12 cellular contexts compared by ENCODE assay signal in genomic region chr15:62779041-62779810, GRCh38.
DNase-seq lines count a peak whose midpoint lies in the region; ATAC-seq and TF ChIP-seq lines count a peak whose summit lies in the region.
"Had no signal": no experiment of that assay in that cellular context is flagged by ENCODE, and none has a peak within 500 bp of the region (broad histone marks: within the 10 kb centered on the region; RNA-seq: fewer than 3 reads in every experiment).

No MANE protein-coding gene starts in this region.

- no peak overlapping the region for H3K9ac ChIP-seq in fibroblast of lung (ENCODE audit: insufficient read depth, low read length)

- H3K9me3 ChIP-seq in fibroblast of lung (ENCODE audit: control insufficient read depth, insufficient read depth, low read depth, low read length) = no peaks in the 10 kb centered on the region
- no peaks in the 10 kb centered on the region for H3K9me3 ChIP-seq in osteoblast (ENCODE audit: low read depth, low read length)

- H3K4me1 Mint-ChIP-seq in natural killer cell treated with Interleukin-12 subunit alpha and Interleukin-12 subunit beta and Interleukin-15 and Interleukin-18, amount 100 ng/mL, for 72 hours (ENCODE audit: low read depth in 2 of 2) = no peaks in the 10 kb centered on the region
- H3K4me1 Mint-ChIP-seq: activated naive CD8-positive, alpha-beta T cell treated with anti-CD3 and anti-CD28 coated beads, Interleukin-2, amount 50 U/mL, for 24 hours had no signal

- TF ChIP-seq CTCF in fibroblast of lung (conservative IDR thresholded peaks at IDR 0.05 in 1 of 2, IDR thresholded peaks at IDR 0.05 in 1 of 2; ENCODE audit: low read depth in 1 of 2, low read length in 2 of 2) (no peak), osteoblast (IDR thresholded peaks at IDR 0.05; ENCODE audit: extremely low read depth, low read depth, low read length) (no peak)

- no peak overlapping the region for H2AFZ ChIP-seq in fibroblast of lung (ENCODE audit: low read length)
- no peak overlapping the region for H2AFZ ChIP-seq in osteoblast (ENCODE audit: low read length)

- H3K79me2 ChIP-seq in fibroblast of lung (ENCODE audit: control insufficient read depth, insufficient read depth, low read length) = no peaks in the 10 kb centered on the region
- H3K79me2 ChIP-seq in osteoblast (ENCODE audit: insufficient read depth, low read length) = no peaks in the 10 kb centered on the region

- H3K27ac ChIP-seq in fibroblast of lung (ENCODE audit: insufficient read depth, low read length) (no peak overlapping the region), osteoblast (ENCODE audit: low read depth, low read length) (peak overlapping the region; percentile 82)
- H3K27ac ChIP-seq: C4-2B had no signal

- H3K36me3 ChIP-seq in fibroblast of lung (ENCODE audit: control insufficient read depth, insufficient read depth, low read length) (no peaks in the 10 kb centered on the region), osteoblast (ENCODE audit: insufficient read depth, low read length) (peaks cover under 1% of the 10 kb centered on the region)

- H3K27ac Mint-ChIP-seq in natural killer cell treated with Interleukin-12 subunit alpha and Interleukin-12 subunit beta and Interleukin-15 and Interleukin-18, amount 100 ng/mL, for 72 hours = no peak overlapping the region
- H3K27ac Mint-ChIP-seq: activated naive CD8-positive, alpha-beta T cell treated with anti-CD3 and anti-CD28 coated beads, Interleukin-2, amount 50 U/mL, for 24 hours; T-helper 2 cell treated with Interferon-gamma antibody and Interleukin-4, amounts not matched to agents 5 μg/mL and 100 μg/mL, for 36 hours had no signal

- no peak overlapping the region for H3K4me3 ChIP-seq in fibroblast of lung (replicated peaks in 1 of 4; ENCODE audit: control extremely low read depth in 1 of 4, insufficient read depth in 1 of 4, low read depth in 3 of 4, low read length in 4 of 4)
- H3K4me3 ChIP-seq in osteoblast (ENCODE audit: insufficient read depth, low read length) = no peak overlapping the region

- H3K4me1 ChIP-seq in fibroblast of lung (ENCODE audit: control insufficient read depth, extremely low read depth, insufficient read depth, low read length) = peaks cover 14% of the 10 kb centered on the region
- H3K4me1 ChIP-seq in osteoblast (ENCODE audit: insufficient read depth, low read length) = peaks cover 64% of the 10 kb centered on the region

- peaks cover 0 to 5% of the 10 kb centered on the region in 2 donors for H3K27me3 Mint-ChIP-seq in natural killer cell treated with Interleukin-12 subunit alpha and Interleukin-12 subunit beta and Interleukin-15 and Interleukin-18, amount 100 ng/mL, for 72 hours
- H3K27me3 Mint-ChIP-seq: activated naive CD8-positive, alpha-beta T cell treated with anti-CD3 and anti-CD28 coated beads, Interleukin-2, amount 50 U/mL, for 24 hours had no signal

- H3K27me3 ChIP-seq in fibroblast of lung (ENCODE audit: control insufficient read depth, insufficient read depth, low read length) (no peaks in the 10 kb centered on the region), osteoblast (ENCODE audit: insufficient read depth, low read length) (no peaks in the 10 kb centered on the region)

- DNase-seq in Daoy (ENCODE audit: low read depth) (peak; percentile 46), RPMI7951 (ENCODE audit: low read depth) (peak; percentile 97), fibroblast of lung (ENCODE audit: low read depth in 2 of 2) (peak; percentile 48 to 72), osteoblast (ENCODE audit: insufficient read length, low spot score, missing footprints) (peak; percentile 86), NCI-H2107 treated with DMSO at 0.1 percent for 48 hours (lab: John Stamatoyannopoulos, UW; ENCODE audit: unreplicated experiment) (no peak), NCI-H1694 treated with DMSO at 0.1 percent for 48 hours (lab: John Stamatoyannopoulos, UW) (no peak)
- no peak for DNase-seq in natural killer cell treated with Interleukin-12 subunit alpha and Interleukin-12 subunit beta and Interleukin-15 and Interleukin-18, amount 100 ng/mL, for 72 hours (ENCODE audit: low spot score)
- DNase-seq: activated naive CD8-positive, alpha-beta T cell treated with anti-CD3 and anti-CD28 coated beads, Interleukin-2, amount 50 U/mL, for 24 hours; GOT3 had no signal

- no peaks in the 10 kb centered on the region for H3K36me3 Mint-ChIP-seq in natural killer cell treated with Interleukin-12 subunit alpha and Interleukin-12 subunit beta and Interleukin-15 and Interleukin-18, amount 100 ng/mL, for 72 hours

- no peaks in the 10 kb centered on the region for H3K9me3 Mint-ChIP-seq in natural killer cell treated with Interleukin-12 subunit alpha and Interleukin-12 subunit beta and Interleukin-15 and Interleukin-18, amount 100 ng/mL, for 72 hours
- H3K9me3 Mint-ChIP-seq: activated naive CD8-positive, alpha-beta T cell treated with anti-CD3 and anti-CD28 coated beads, Interleukin-2, amount 50 U/mL, for 24 hours; T-helper 2 cell treated with Interferon-gamma antibody and Interleukin-4, amounts not matched to agents 5 μg/mL and 100 μg/mL, for 36 hours had no signal

- H3K4me2 ChIP-seq in fibroblast of lung (ENCODE audit: extremely low read depth, insufficient read depth, low read length) (no peak overlapping the region), osteoblast (ENCODE audit: insufficient read depth, low read length) (no peak overlapping the region)

- H4K20me1 ChIP-seq in fibroblast of lung (ENCODE audit: control insufficient read depth, extremely low read depth, insufficient read depth, low read length) = no peaks in the 10 kb centered on the region
- no peaks in the 10 kb centered on the region for H4K20me1 ChIP-seq in osteoblast (ENCODE audit: insufficient read depth, low read length)

- H3K4me3 Mint-ChIP-seq in natural killer cell treated with Interleukin-12 subunit alpha and Interleukin-12 subunit beta and Interleukin-15 and Interleukin-18, amount 100 ng/mL, for 72 hours = no peak overlapping the region
- H3K4me3 Mint-ChIP-seq: activated naive CD8-positive, alpha-beta T cell treated with anti-CD3 and anti-CD28 coated beads, Interleukin-2, amount 50 U/mL, for 24 hours; T-helper 2 cell treated with Interferon-gamma antibody and Interleukin-4, amounts not matched to agents 5 μg/mL and 100 μg/mL, for 36 hours had no signal

- ATAC-seq in GM21717 (IDR thresholded peaks at IDR 0.05; ENCODE audit: unreplicated experiment) = no peak
- ATAC-seq in natural killer cell treated with Interleukin-12 subunit alpha and Interleukin-12 subunit beta and Interleukin-15 and Interleukin-18, amount 100 ng/mL, for 72 hours = no peak
- ATAC-seq: activated naive CD8-positive, alpha-beta T cell treated with anti-CD3 and anti-CD28 coated beads, Interleukin-2, amount 50 U/mL, for 24 hours had no signal

Comparison
In these comparisons a context has a peak if more than half of its experiments do, and no peak if none do; other contexts are left out.
1. DNase-seq: peak in Daoy (single experiment), RPMI7951 (single experiment), fibroblast of lung (2 of 2) and osteoblast (single experiment); none in NCI-H2107 treated with DMSO at 0.1 percent for 48 hours (single experiment), NCI-H1694 treated with DMSO at 0.1 percent for 48 hours (single experiment) and natural killer cell treated with Interleukin-12 subunit alpha and Interleukin-12 subunit beta and Interleukin-15 and Interleukin-18, amount 100 ng/mL, for 72 hours (single experiment).